In genomic region chr5:41412496-41412895, GRCh38 we compare ENCODE assay signal across 32 cellular contexts.
"Had no signal": no experiment of that assay in that cellular context is flagged by ENCODE, and none has a peak within 500 bp of the region (broad histone marks: within the 10 kb centered on the region; RNA-seq: fewer than 3 reads in every experiment).

No MANE protein-coding gene starts in this region.

- DNase-seq: activated CD4-positive, alpha-beta T cell treated with anti-CD3 and anti-CD28 coated beads for 48 hours; activated CD4-positive, alpha-beta T cell treated with anti-CD3 and anti-CD28 coated beads, Interleukin-2, amount 50 U/mL, for 48 hours; activated CD8-positive, alpha-beta memory T cell treated with anti-CD3 and anti-CD28 coated beads, Interleukin-2, amount 50 U/mL, for 48 hours; activated gamma-delta T cell; activated naive CD4-positive, alpha-beta T cell treated with anti-CD3 and anti-CD28 coated beads, Interleukin-2, amount 10 ng/mL, durations not matched to agents 7 days and 5 days; activated naive CD8-positive, alpha-beta T cell treated with anti-CD3 and anti-CD28 coated beads, Interleukin-2, amount 10 ng/mL, durations not matched to agents 7 days and 5 days; activated T-cell treated with anti-CD3 and anti-CD28 coated beads, Interleukin-2, amount 50 U/mL, for 24 hours; brain microvascular endothelial cell; dermis blood vessel endothelial cell; effector CD4-positive, alpha-beta T cell; islet precursor cell; mammary epithelial cell; naive B cell; nephron progenitor cell; stimulated activated CD4-positive, alpha-beta T cell treated with anti-CD3 and anti-CD28 coated beads, Interleukin-2, amount 100 ng/mL, for 24 hours; stimulated activated naive B cell treated with anti-CD40 and anti-IgM and Interleukin-4, amounts not matched to agents 10 μg/mL and 1 μg/mL and 100 μg/mL, for 72 hours; SW 1271; T1000; tibial artery; upper lobe of right lung; WERI-Rb-1 had no signal

- H3K27me3 Mint-ChIP-seq: activated naive CD4-positive, alpha-beta T cell treated with anti-CD3 and anti-CD28 coated beads, Interleukin-2, amount 10 ng/mL, durations not matched to agents 7 days and 5 days; activated naive CD8-positive, alpha-beta T cell treated with anti-CD3 and anti-CD28 coated beads, Interleukin-2, amount 10 ng/mL, durations not matched to agents 7 days and 5 days; activated T-cell treated with anti-CD3 and anti-CD28 coated beads, Interleukin-2, amount 50 U/mL, for 24 hours; central memory CD8-positive, alpha-beta T cell; naive B cell; stimulated activated naive B cell treated with anti-CD40 and anti-IgM and Interleukin-4, amounts not matched to agents 10 μg/mL and 1 μg/mL and 100 μg/mL, for 72 hours had no signal

- H3K4me3 Mint-ChIP-seq: activated naive CD4-positive, alpha-beta T cell treated with anti-CD3 and anti-CD28 coated beads, Interleukin-2, amount 10 ng/mL, durations not matched to agents 7 days and 5 days; activated naive CD8-positive, alpha-beta T cell treated with anti-CD3 and anti-CD28 coated beads, Interleukin-2, amount 10 ng/mL, durations not matched to agents 7 days and 5 days; activated T-cell treated with anti-CD3 and anti-CD28 coated beads, Interleukin-2, amount 50 U/mL, for 24 hours; central memory CD8-positive, alpha-beta T cell; mesothelial cell of epicardium; naive B cell; nephron progenitor cell; stimulated activated naive B cell treated with anti-CD40 and anti-IgM and Interleukin-4, amounts not matched to agents 10 μg/mL and 1 μg/mL and 100 μg/mL, for 72 hours; T-helper 1 cell treated with Interleukin-12 subunit alpha and Interleukin-12 subunit beta and Interleukin-4 antibody, amounts not matched to agents 30 μg/mL and 1 μg/mL, for 36 hours had no signal

- H3K36me3 ChIP-seq: ascending aorta, brain microvascular endothelial cell, neutrophil, suprapubic skin, tibial artery, upper lobe of right lung, WERI-Rb-1 had no signal

- H2AFZ ChIP-seq: hepatocyte had no signal

- H3K4me2 ChIP-seq: hepatocyte had no signal

- H3K4me3 ChIP-seq: ascending aorta, hepatocyte, skin epidermis, suprapubic skin, tibial artery, upper lobe of right lung had no signal

- FAIRE-seq: frontal cortex had no signal

- H3K4me1 ChIP-seq: ascending aorta, suprapubic skin, upper lobe of right lung had no signal

- H3K27ac ChIP-seq: ascending aorta, brain microvascular endothelial cell, hepatocyte, neutrophil, skin epidermis, suprapubic skin, tibial artery, upper lobe of right lung, WERI-Rb-1 had no signal

- H3K27ac Mint-ChIP-seq: activated naive CD4-positive, alpha-beta T cell treated with anti-CD3 and anti-CD28 coated beads, Interleukin-2, amount 10 ng/mL, durations not matched to agents 7 days and 5 days; activated naive CD8-positive, alpha-beta T cell treated with anti-CD3 and anti-CD28 coated beads, Interleukin-2, amount 10 ng/mL, durations not matched to agents 7 days and 5 days; activated T-cell treated with anti-CD3 and anti-CD28 coated beads, Interleukin-2, amount 50 U/mL, for 24 hours; mesothelial cell of epicardium; naive B cell; nephron progenitor cell; stimulated activated naive B cell treated with anti-CD40 and anti-IgM and Interleukin-4, amounts not matched to agents 10 μg/mL and 1 μg/mL and 100 μg/mL, for 72 hours; T-helper 1 cell treated with Interleukin-12 subunit alpha and Interleukin-12 subunit beta and Interleukin-4 antibody, amounts not matched to agents 30 μg/mL and 1 μg/mL, for 36 hours had no signal

- H3K27me3 ChIP-seq: ascending aorta, brain microvascular endothelial cell, hepatocyte, neutrophil, suprapubic skin, tibial artery, upper lobe of right lung had no signal

- H3K79me2 ChIP-seq: hepatocyte had no signal

- H3K36me3 Mint-ChIP-seq: activated naive CD4-positive, alpha-beta T cell treated with anti-CD3 and anti-CD28 coated beads, Interleukin-2, amount 10 ng/mL, durations not matched to agents 7 days and 5 days; activated naive CD8-positive, alpha-beta T cell treated with anti-CD3 and anti-CD28 coated beads, Interleukin-2, amount 10 ng/mL, durations not matched to agents 7 days and 5 days; mesothelial cell of epicardium; naive B cell; stimulated activated naive B cell treated with anti-CD40 and anti-IgM and Interleukin-4, amounts not matched to agents 10 μg/mL and 1 μg/mL and 100 μg/mL, for 72 hours had no signal

- ATAC-seq: activated CD4-positive, CD25-positive, alpha-beta regulatory T cell treated with anti-CD3 and anti-CD28 coated beads, Interleukin-2, amount 50 U/mL, for 24 hours; sciatic nerve; stimulated activated naive B cell treated with anti-CD40 and anti-IgM and Interleukin-4, amounts not matched to agents 10 μg/mL and 1 μg/mL and 100 μg/mL, for 72 hours; upper lobe of right lung had no signal

- H3K4me1 Mint-ChIP-seq: activated naive CD4-positive, alpha-beta T cell treated with anti-CD3 and anti-CD28 coated beads, Interleukin-2, amount 10 ng/mL, durations not matched to agents 7 days and 5 days; activated naive CD8-positive, alpha-beta T cell treated with anti-CD3 and anti-CD28 coated beads, Interleukin-2, amount 10 ng/mL, durations not matched to agents 7 days and 5 days; central memory CD8-positive, alpha-beta T cell; naive B cell; nephron progenitor cell; stimulated activated naive B cell treated with anti-CD40 and anti-IgM and Interleukin-4, amounts not matched to agents 10 μg/mL and 1 μg/mL and 100 μg/mL, for 72 hours had no signal

- H3K9me3 ChIP-seq: ascending aorta, neutrophil, suprapubic skin, tibial artery, upper lobe of right lung had no signal

- H3K9me3 Mint-ChIP-seq: activated naive CD4-positive, alpha-beta T cell treated with anti-CD3 and anti-CD28 coated beads, Interleukin-2, amount 10 ng/mL, durations not matched to agents 7 days and 5 days; activated naive CD8-positive, alpha-beta T cell treated with anti-CD3 and anti-CD28 coated beads, Interleukin-2, amount 10 ng/mL, durations not matched to agents 7 days and 5 days; activated T-cell treated with anti-CD3 and anti-CD28 coated beads, Interleukin-2, amount 50 U/mL, for 24 hours; central memory CD8-positive, alpha-beta T cell; mesothelial cell of epicardium; nephron progenitor cell; stimulated activated naive B cell treated with anti-CD40 and anti-IgM and Interleukin-4, amounts not matched to agents 10 μg/mL and 1 μg/mL and 100 μg/mL, for 72 hours; T-helper 1 cell treated with Interleukin-12 subunit alpha and Interleukin-12 subunit beta and Interleukin-4 antibody, amounts not matched to agents 30 μg/mL and 1 μg/mL, for 36 hours had no signal
